Comparison of ENCODE assay signal across 1 cellular context in genomic region chr11:129163714-129164164, GRCh38.
TF ChIP-seq lines count a peak whose summit lies in the region.

No MANE protein-coding gene starts in this region.

TF ChIP-seq in HEK293, 187 proteins besides CTCF, POLR2A, EP300 and RAD21 (continued from another document):
- TF ChIP-seq PRDM4 (tag by site-specific recombination; IDR thresholded peaks at IDR 0.05) (no peak), ZFHX2 (tag by site-specific recombination; conservative IDR thresholded peaks at IDR 0.05) (0 out of 2 replicates have a peak, but pooled peaks have one; percentile 22), ZBTB10 (tag by site-specific recombination; IDR thresholded peaks at IDR 0.05) (no peak), ZNF513 (tag by site-specific recombination; IDR thresholded peaks at IDR 0.05) (no peak), ZNF335 (tag by site-specific recombination; conservative IDR thresholded peaks at IDR 0.05) (no peak), ZNF664 (tag by site-specific recombination; IDR thresholded peaks at IDR 0.05) (no peak), ZBTB44 (tag by site-specific recombination; IDR thresholded peaks at IDR 0.05) (no peak), ZNF146 (tag by site-specific recombination; IDR thresholded peaks at IDR 0.05) (no peak), ZNF157 (tag by site-specific recombination; IDR thresholded peaks at IDR 0.05) (no peak)
